26 cellular contexts compared by ENCODE assay signal in genomic region chr7:94142281-94142680, GRCh38.
"Had no signal": no experiment of that assay in that cellular context is flagged by ENCODE, and none has a peak within 500 bp of the region (broad histone marks: within the 10 kb centered on the region; RNA-seq: fewer than 3 reads in every experiment).

No MANE protein-coding gene starts in this region.

- H3K4me3 ChIP-seq: Peyer's patch had no signal

- H3K36me3 ChIP-seq: brain microvascular endothelial cell, Peyer's patch had no signal

- H3K4me1 ChIP-seq: Peyer's patch had no signal

- ATAC-seq: activated CD8-positive, alpha-beta memory T cell treated with anti-CD3 and anti-CD28 coated beads, Interleukin-2, amount 10 ng/mL, durations not matched to agents 7 days and 5 days; activated naive CD4-positive, alpha-beta T cell treated with anti-CD3 and anti-CD28 coated beads, Interleukin-2, amount 50 U/mL, for 72 hours; activated T-cell treated with anti-CD3 and anti-CD28 coated beads, Interleukin-2, amount 50 U/mL, for 4 hours; T-helper 17 cell had no signal

- H3K27ac Mint-ChIP-seq: activated B cell treated with CpG ODN at 0.5 μM for 24 hours; activated CD4-positive, alpha-beta T cell treated with anti-CD3 and anti-CD28 coated beads, Interleukin-2, amount 10 ng/mL, durations not matched to agents 24 days and 14 days; activated CD8-positive, alpha-beta memory T cell treated with anti-CD3 and anti-CD28 coated beads, Interleukin-2, amount 10 ng/mL, durations not matched to agents 7 days and 5 days; activated naive CD4-positive, alpha-beta T cell treated with anti-CD3 and anti-CD28 coated beads, Interleukin-2, amount 50 U/mL, for 72 hours; IgD-negative memory B cell; T-helper 17 cell had no signal

- H3K4me1 Mint-ChIP-seq: activated B cell treated with CpG ODN at 0.5 μM for 24 hours; activated CD4-positive, alpha-beta T cell treated with anti-CD3 and anti-CD28 coated beads, Interleukin-2, amount 10 ng/mL, durations not matched to agents 24 days and 14 days; activated CD8-positive, alpha-beta memory T cell treated with anti-CD3 and anti-CD28 coated beads, Interleukin-2, amount 10 ng/mL, durations not matched to agents 7 days and 5 days; T-helper 17 cell had no signal

- H3K36me3 Mint-ChIP-seq: activated CD8-positive, alpha-beta memory T cell treated with anti-CD3 and anti-CD28 coated beads, Interleukin-2, amount 10 ng/mL, durations not matched to agents 7 days and 5 days; activated naive CD4-positive, alpha-beta T cell treated with anti-CD3 and anti-CD28 coated beads, Interleukin-2, amount 50 U/mL, for 72 hours had no signal

- H3K4me3 Mint-ChIP-seq: activated B cell treated with CpG ODN at 0.5 μM for 24 hours; activated CD4-positive, alpha-beta T cell treated with anti-CD3 and anti-CD28 coated beads, Interleukin-2, amount 10 ng/mL, durations not matched to agents 24 days and 14 days; activated CD8-positive, alpha-beta memory T cell treated with anti-CD3 and anti-CD28 coated beads, Interleukin-2, amount 10 ng/mL, durations not matched to agents 7 days and 5 days; activated T-cell treated with anti-CD3 and anti-CD28 coated beads, Interleukin-2, amount 50 U/mL, for 4 hours; IgD-negative memory B cell; T-helper 17 cell had no signal

- DNase-seq: activated B cell treated with CpG ODN at 0.5 μM for 24 hours; activated CD4-positive, alpha-beta T cell treated with anti-CD3 and anti-CD28 coated beads for 1 hour; activated CD4-positive, alpha-beta T cell treated with anti-CD3 and anti-CD28 coated beads, Interleukin-2, amount 10 ng/mL, durations not matched to agents 24 days and 14 days; activated CD4-positive, alpha-beta T cell treated with anti-CD3 and anti-CD28 coated beads, Interleukin-2, amount 50 U/mL, for 48 hours; activated CD8-positive, alpha-beta memory T cell treated with anti-CD3 and anti-CD28 coated beads, Interleukin-2, amount 10 ng/mL, durations not matched to agents 7 days and 5 days; activated effector memory CD4-positive, alpha-beta T cell treated with anti-CD3 and anti-CD28 coated beads, Interleukin-2, amount 50 U/mL, for 16 hours; activated naive CD4-positive, alpha-beta T cell treated with Interleukin-2 at 50 U/mL for 16 hours; activated T-cell treated with anti-CD3 and anti-CD28 coated beads, Interleukin-2, amount 50 U/mL, for 4 hours; brain microvascular endothelial cell; KG1; NCI-H1092 treated with DMSO at 0.1 percent for 48 hours; NCI-H1417 treated with DMSO at 0.1 percent for 48 hours; NCI-H1694; NCI-H2029; NCI-H2107; NCI-H2171 treated with DMSO at 0.1 percent for 48 hours; NCI-H226; NCI-H526; NCI-H82; Peyer's patch; SHP77 treated with DMSO at 0.1 percent for 48 hours; T-helper 17 cell; T-helper 9 cell had no signal

- H3K27ac ChIP-seq: brain microvascular endothelial cell, Peyer's patch, RWPE1 had no signal

- H3K9me3 ChIP-seq: Peyer's patch had no signal

- H3K27me3 ChIP-seq: brain microvascular endothelial cell, Peyer's patch had no signal

- H3K9me3 Mint-ChIP-seq: activated B cell treated with CpG ODN at 0.5 μM for 24 hours; activated CD4-positive, alpha-beta T cell treated with anti-CD3 and anti-CD28 coated beads, Interleukin-2, amount 10 ng/mL, durations not matched to agents 24 days and 14 days; activated naive CD4-positive, alpha-beta T cell treated with anti-CD3 and anti-CD28 coated beads, Interleukin-2, amount 50 U/mL, for 72 hours; activated T-cell treated with anti-CD3 and anti-CD28 coated beads, Interleukin-2, amount 50 U/mL, for 4 hours had no signal
